1 cellular context compared by ENCODE assay signal in the genomic region with DNA sequence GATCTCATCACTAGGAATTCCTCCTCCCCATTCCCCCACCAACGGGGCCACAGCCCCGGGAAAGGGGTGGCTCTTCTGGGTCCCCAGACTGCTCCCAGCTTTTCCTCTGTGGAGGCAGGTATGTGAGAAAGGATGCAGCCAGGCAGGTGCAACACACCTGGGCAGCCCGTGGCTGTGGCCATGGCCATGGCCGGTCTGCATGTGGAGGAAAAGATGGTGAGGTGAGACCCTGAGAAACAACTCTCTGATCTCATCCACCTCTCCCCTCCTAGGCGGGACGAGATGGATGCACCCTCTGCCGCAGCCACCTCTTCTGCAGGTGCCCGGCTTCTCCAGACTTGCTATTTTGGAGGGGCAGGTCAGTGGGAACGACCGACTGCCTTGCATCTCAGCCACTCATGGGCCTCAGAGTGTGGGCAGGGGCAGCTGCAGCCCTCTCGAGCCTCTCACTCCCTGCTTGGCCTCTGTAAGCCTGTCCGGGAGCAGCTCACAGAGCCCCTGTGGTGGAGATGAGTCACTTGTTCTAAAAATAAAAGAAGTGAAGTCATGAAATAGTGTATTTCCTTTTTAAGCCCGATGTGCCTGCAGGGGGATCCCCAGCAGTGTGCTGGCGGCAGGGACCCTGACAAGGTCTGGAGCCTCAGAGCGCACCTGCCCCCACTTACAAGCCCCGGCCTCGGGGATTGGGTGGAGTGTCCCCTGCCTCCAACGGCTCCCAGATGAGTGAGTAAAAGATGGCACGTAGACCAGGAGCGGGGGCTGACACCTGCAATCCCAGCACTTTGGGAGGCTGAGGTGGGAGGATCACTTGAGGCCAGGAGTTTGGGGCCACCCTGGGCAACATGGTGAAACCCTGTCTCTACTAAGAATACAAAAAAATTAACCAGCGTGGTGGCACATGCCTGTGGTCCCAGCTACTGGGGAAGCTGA.
TF ChIP-seq lines count a peak whose summit lies in the region.

No MANE protein-coding gene starts in this region.

TF ChIP-seq in H1, 55 proteins besides CTCF, POLR2A, EP300 and RAD21 (continued from another document):
- TF ChIP-seq, protein P1, sequence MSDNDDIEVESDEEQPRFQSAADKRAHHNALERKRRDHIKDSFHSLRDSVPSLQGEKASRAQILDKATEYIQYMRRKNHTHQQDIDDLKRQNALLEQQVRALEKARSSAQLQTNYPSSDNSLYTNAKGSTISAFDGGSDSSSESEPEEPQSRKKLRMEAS (IDR thresholded peaks at IDR 0.05), result no peak
- peak; percentile 24; the same call in 1 of the 2 replicates for TF ChIP-seq SRF (IDR thresholded peaks at IDR 0.05; ENCODE audit: low read depth, low read length)
- no peak for TF ChIP-seq HDAC6 (IDR thresholded peaks at IDR 0.05; ENCODE audit: low read depth, low read length)
- no peak for TF ChIP-seq SP4 (IDR thresholded peaks at IDR 0.05; ENCODE audit: low read length)
- TF ChIP-seq ASH2L (IDR thresholded peaks at IDR 0.05; ENCODE audit: low read length), result no peak
- 0 out of 2 replicates have a peak, but pooled peaks have one; percentile 56 for TF ChIP-seq ATF2 (IDR thresholded peaks at IDR 0.05; ENCODE audit: low read length)
- no peak for TF ChIP-seq SIRT6 (IDR thresholded peaks at IDR 0.05; ENCODE audit: low read length)
- TF ChIP-seq JUND (IDR thresholded peaks at IDR 0.05; ENCODE audit: low read length), result peak; percentile 91
- TF ChIP-seq JUN (IDR thresholded peaks at IDR 0.05; ENCODE audit: low read depth, low read length), result peak; percentile 75; the same call in 1 of the 2 replicates
TF ChIP-seq in H1: peak in this region for 4.
